In genomic region chr1:179748772-179749171, GRCh38 we compare ENCODE assay signal across 37 cellular contexts. TPM values are rescaled to one million over a fixed set of nuclear protein-coding genes. Genes with fewer than 3 reads are reported as not detected.
"Had no signal": no experiment of that assay in that cellular context is flagged by ENCODE, and none has a peak within 500 bp of the region (broad histone marks: within the 10 kb centered on the region; RNA-seq: fewer than 3 reads in every experiment).

No MANE protein-coding gene starts in this region.

- H3K4me3 ChIP-seq: MG63 had no signal

- DNase-seq: Karpas-422, Kasumi-1, MG63, MM.1S, MV-4-11, NCI-H1048, NCI-H1092, NCI-H1092 treated with DMSO at 0.1 percent for 48 hours, NCI-H1105, NCI-H1105 treated with DMSO at 0.1 percent for 48 hours, NCI-H1417, NCI-H1417 treated with DMSO at 0.1 percent for 48 hours, NCI-H1436, NCI-H1436 treated with DMSO at 0.1 percent for 48 hours, NCI-H146, NCI-H1694, NCI-H1694 treated with DMSO at 0.1 percent for 48 hours, NCI-H187, NCI-H187 treated with DMSO at 0.1 percent for 48 hours, NCI-H1930, NCI-H2029, NCI-H2029 treated with DMSO at 0.1 percent for 48 hours, NCI-H2081, NCI-H2081 treated with DMSO at 0.1 percent for 48 hours, NCI-H2107, NCI-H2171, NCI-H2171 treated with DMSO at 0.1 percent for 48 hours, NCI-H2227 treated with DMSO at 0.1 percent for 48 hours, NCI-H226, NCI-H345, NCI-H446, NCI-H446 treated with DMSO at 0.1 percent for 48 hours, NCI-H510A, NCI-H510A treated with DMSO at 0.1 percent for 48 hours, NCI-H524 had no signal

- H3K36me3 ChIP-seq: MG63 had no signal

RNA-seq across cellular contexts. Expression of gene FAM163A, which starts 5.7 kb away (rescaled TPM):
- total RNA-seq: LHCN-M2, MCF 10A had no signal
